ENCODE assay signal across 26 cellular contexts in the genomic region with DNA sequence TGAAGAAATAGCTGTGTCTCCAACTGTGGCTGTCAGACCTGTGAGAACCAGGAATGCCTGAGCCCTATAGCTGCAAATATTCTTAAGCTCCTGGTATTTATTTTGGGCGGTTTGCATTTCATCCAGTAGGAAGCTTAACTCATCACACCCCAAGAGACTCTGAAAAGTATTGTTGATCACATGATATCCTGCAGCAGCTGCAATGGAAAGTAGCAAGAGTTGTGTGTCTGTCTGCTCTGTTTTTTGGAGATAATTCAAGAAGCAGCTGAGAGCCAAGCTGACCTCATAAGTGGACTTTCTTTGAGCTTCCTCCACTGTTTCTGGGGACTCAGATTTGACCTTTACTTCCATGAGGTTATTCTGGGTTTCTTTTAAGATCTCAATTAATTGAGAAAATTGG. TPM values are rescaled to one million over a fixed set of nuclear protein-coding genes. Genes with fewer than 3 reads are reported as not detected.
A peak's percentile ranks its signal among the peaks of the same experiment; 100 is the strongest.
DNase-seq lines count a peak whose midpoint lies in the region; ATAC-seq and TF ChIP-seq lines count a peak whose summit lies in the region.
"Had no signal": no experiment of that assay in that cellular context is flagged by ENCODE, and none has a peak within 500 bp of the region (broad histone marks: within the 10 kb centered on the region; RNA-seq: fewer than 3 reads in every experiment).

No MANE protein-coding gene starts in this region.

- no peak overlapping the region for H3K4me3 Mint-ChIP-seq in activated CD4-positive, alpha-beta T cell treated with anti-CD3 and anti-CD28 coated beads, Interleukin-2, amount 10 ng/mL, durations not matched to agents 24 days and 14 days
- H3K4me3 Mint-ChIP-seq in activated CD4-positive, alpha-beta T cell treated with anti-CD3 and anti-CD28 coated beads, Interleukin-2, amount 10 ng/mL, durations not matched to agents 7 days and 5 days: no peak overlapping the region
- H3K4me3 Mint-ChIP-seq in T-cell: peak overlapping the region in 1 of 3 donors; percentile 19
- no peak overlapping the region for H3K4me3 Mint-ChIP-seq in activated T-cell treated with anti-CD3 and anti-CD28 coated beads, Interleukin-2, amount 50 U/mL, for 4 hours
- H3K4me3 Mint-ChIP-seq: activated CD4-positive, alpha-beta T cell treated with anti-CD3 and anti-CD28 coated beads for 36 hours; neural crest cell; stimulated activated memory B cell treated with anti-CD40 and anti-IgM and Interleukin-4, amounts not matched to agents 10 μg/mL and 1 μg/mL and 100 μg/mL, for 72 hours had no signal

- intact Hi-C loops in activated CD4-positive, alpha-beta T cell treated with anti-CD3 and anti-CD28 coated beads, Interleukin-2, amount 10 ng/mL, durations not matched to agents 24 days and 14 days (cut with micrococcal nuclease): no loop called here
- intact Hi-C loops in sciatic nerve (cut with DNase I): no loop called here

- H3K27me3 Mint-ChIP-seq in activated CD4-positive, alpha-beta T cell treated with anti-CD3 and anti-CD28 coated beads, Interleukin-2, amount 10 ng/mL, durations not matched to agents 24 days and 14 days: no peaks in the 10 kb centered on the region
- H3K27me3 Mint-ChIP-seq in activated CD4-positive, alpha-beta T cell treated with anti-CD3 and anti-CD28 coated beads, Interleukin-2, amount 10 ng/mL, durations not matched to agents 7 days and 5 days: no peaks in the 10 kb centered on the region
- no peaks in the 10 kb centered on the region for H3K27me3 Mint-ChIP-seq in T-cell
- H3K27me3 Mint-ChIP-seq in activated T-cell treated with anti-CD3 and anti-CD28 coated beads, Interleukin-2, amount 50 U/mL, for 4 hours (ENCODE audit: low read depth): no peaks in the 10 kb centered on the region
- H3K27me3 Mint-ChIP-seq: activated CD4-positive, alpha-beta T cell treated with anti-CD3 and anti-CD28 coated beads for 36 hours; stimulated activated memory B cell treated with anti-CD40 and anti-IgM and Interleukin-4, amounts not matched to agents 10 μg/mL and 1 μg/mL and 100 μg/mL, for 72 hours had no signal

- peaks cover 83% of the 10 kb centered on the region for H3K36me3 Mint-ChIP-seq in activated CD4-positive, alpha-beta T cell treated with anti-CD3 and anti-CD28 coated beads, Interleukin-2, amount 10 ng/mL, durations not matched to agents 24 days and 14 days (ENCODE audit: low read depth)
- peaks cover 95% of the 10 kb centered on the region for H3K36me3 Mint-ChIP-seq in activated CD4-positive, alpha-beta T cell treated with anti-CD3 and anti-CD28 coated beads, Interleukin-2, amount 10 ng/mL, durations not matched to agents 7 days and 5 days (ENCODE audit: low read depth)
- peaks cover 84% of the 10 kb centered on the region for H3K36me3 Mint-ChIP-seq in T-cell
- H3K36me3 Mint-ChIP-seq in activated T-cell treated with anti-CD3 and anti-CD28 coated beads, Interleukin-2, amount 50 U/mL, for 4 hours (ENCODE audit: insufficient read depth): peaks cover 60% of the 10 kb centered on the region

- H3K27ac Mint-ChIP-seq in activated CD4-positive, alpha-beta T cell treated with anti-CD3 and anti-CD28 coated beads, Interleukin-2, amount 10 ng/mL, durations not matched to agents 24 days and 14 days: no peak overlapping the region
- H3K27ac Mint-ChIP-seq in activated CD4-positive, alpha-beta T cell treated with anti-CD3 and anti-CD28 coated beads, Interleukin-2, amount 10 ng/mL, durations not matched to agents 7 days and 5 days: no peak overlapping the region
- peak overlapping the region; percentile 73 to 81 for H3K27ac Mint-ChIP-seq in T-cell
- H3K27ac Mint-ChIP-seq: activated CD4-positive, alpha-beta T cell treated with anti-CD3 and anti-CD28 coated beads for 36 hours; stimulated activated memory B cell treated with anti-CD40 and anti-IgM and Interleukin-4, amounts not matched to agents 10 μg/mL and 1 μg/mL and 100 μg/mL, for 72 hours had no signal

- no peak overlapping the region for H3K4me3 ChIP-seq in fibroblast of the aortic adventitia (ENCODE audit: low read depth, low read length)
- H3K4me3 ChIP-seq: breast epithelium, coronary artery, suprapubic skin, upper lobe of right lung had no signal

- no peak for ATAC-seq in T-cell (replicated peaks in 1 of 4)
- peak; percentile 30 for ATAC-seq in sciatic nerve
- ATAC-seq in activated T-cell treated with anti-CD3 and anti-CD28 coated beads, Interleukin-2, amount 50 U/mL, for 4 hours: no peak
- no peak for ATAC-seq in GM19397 (IDR thresholded peaks at IDR 0.05; ENCODE audit: unreplicated experiment)
- ATAC-seq: activated CD4-positive, alpha-beta T cell treated with anti-CD3 and anti-CD28 coated beads for 36 hours; esophagus mucosa; SK-N-SH treated with all-trans-retinoic acid at 6 μM for 48 hours; stimulated activated memory B cell treated with anti-CD40 and anti-IgM and Interleukin-4, amounts not matched to agents 10 μg/mL and 1 μg/mL and 100 μg/mL, for 72 hours; upper lobe of right lung had no signal

- peaks cover 24% of the 10 kb centered on the region for H3K4me1 Mint-ChIP-seq in activated CD4-positive, alpha-beta T cell treated with anti-CD3 and anti-CD28 coated beads, Interleukin-2, amount 10 ng/mL, durations not matched to agents 24 days and 14 days
- peaks cover 33% of the 10 kb centered on the region for H3K4me1 Mint-ChIP-seq in activated CD4-positive, alpha-beta T cell treated with anti-CD3 and anti-CD28 coated beads, Interleukin-2, amount 10 ng/mL, durations not matched to agents 7 days and 5 days
- peaks cover 59 to 92% (median 86%) of the 10 kb centered on the region in 3 donors for H3K4me1 Mint-ChIP-seq in T-cell
- peaks cover 70% of the 10 kb centered on the region for H3K4me1 Mint-ChIP-seq in activated T-cell treated with anti-CD3 and anti-CD28 coated beads, Interleukin-2, amount 50 U/mL, for 4 hours (ENCODE audit: low read depth)

- peaks cover 36% of the 10 kb centered on the region for H3K9me3 Mint-ChIP-seq in activated CD4-positive, alpha-beta T cell treated with anti-CD3 and anti-CD28 coated beads, Interleukin-2, amount 10 ng/mL, durations not matched to agents 24 days and 14 days
- peaks cover 60% of the 10 kb centered on the region for H3K9me3 Mint-ChIP-seq in activated CD4-positive, alpha-beta T cell treated with anti-CD3 and anti-CD28 coated beads, Interleukin-2, amount 10 ng/mL, durations not matched to agents 7 days and 5 days
- H3K9me3 Mint-ChIP-seq in T-cell: peaks cover 4 to 17% (median 16%) of the 10 kb centered on the region in 3 donors
- peaks cover 8% of the 10 kb centered on the region for H3K9me3 Mint-ChIP-seq in activated T-cell treated with anti-CD3 and anti-CD28 coated beads, Interleukin-2, amount 50 U/mL, for 4 hours
- H3K9me3 Mint-ChIP-seq: stimulated activated memory B cell treated with anti-CD40 and anti-IgM and Interleukin-4, amounts not matched to agents 10 μg/mL and 1 μg/mL and 100 μg/mL, for 72 hours had no signal

- CTCF ChIA-PET in activated CD4-positive, alpha-beta T cell treated with anti-CD3 and anti-CD28 coated beads, Interleukin-2, amount 10 ng/mL, durations not matched to agents 7 days and 5 days (lab: Charles Lee): interaction anchor here (0.9 to 1.7 kb wide), 4 partner anchors 9 to 19 kb away, joined by 3 to 4 read pairs (median 4); no protein-coding TSS in a partner anchor
- CTCF ChIA-PET in T-cell (lab: Charles Lee): interaction anchor here (0.7 to 1.5 kb wide), 3 partner anchors 13 to 19 kb away, joined by 3 to 4 read pairs (median 3); no protein-coding TSS in a partner anchor

- peak; percentile 21 for DNase-seq in activated CD4-positive, alpha-beta T cell treated with anti-CD3 and anti-CD28 coated beads, Interleukin-2, amount 10 ng/mL, durations not matched to agents 24 days and 14 days
- no peak for DNase-seq in activated CD4-positive, alpha-beta T cell treated with anti-CD3 and anti-CD28 coated beads, Interleukin-2, amount 10 ng/mL, durations not matched to agents 7 days and 5 days
- DNase-seq in T-cell (no peak), fibroblast of the aortic adventitia (ENCODE audit: low read depth) (peak; percentile 12), sciatic nerve (ENCODE audit: low spot score) (no peak), hepatic stellate cell (ENCODE audit: low spot score) (no peak)
- DNase-seq in activated T-cell treated with anti-CD3 and anti-CD28 coated beads, Interleukin-2, amount 50 U/mL, for 4 hours: no peak
- DNase-seq: activated CD4-positive, alpha-beta T cell treated with anti-CD3 and anti-CD28 coated beads for 36 hours; activated naive CD4-positive, alpha-beta T cell treated with Interleukin-2 at 50 U/mL for 16 hours; activated T-cell treated with anti-CD3 and anti-CD28 coated beads, Interleukin-2, amount 50 U/mL, for 48 hours; amygdala; islet precursor cell; KBM-7; MM.1S; NCI-H2081 treated with DMSO at 0.1 percent for 48 hours; stimulated activated CD4-positive, alpha-beta T cell treated with anti-CD3 and anti-CD28 coated beads, Interleukin-12 subunit alpha, Interleukin-12 subunit beta, amount 100 ng/mL, for 4 hours; stimulated activated CD4-positive, alpha-beta T cell treated with anti-CD3 and anti-CD28 coated beads, Interleukin-4, amount 100 ng/mL, for 1 hour; upper lobe of right lung had no signal

- POLR2A ChIA-PET in activated CD4-positive, alpha-beta T cell treated with anti-CD3 and anti-CD28 coated beads, Interleukin-2, amount 10 ng/mL, durations not matched to agents 7 days and 5 days (lab: Charles Lee): no interaction called here
- POLR2A ChIA-PET in T-cell (lab: Charles Lee): interaction anchor here in 1 of 2 donors (0.7 kb wide), 1 partner anchor 48 kb away, joined by 5 read pairs; no protein-coding TSS in a partner anchor

- TF ChIP-seq CTCF in fibroblast of the aortic adventitia (IDR thresholded peaks at IDR 0.05; ENCODE audit: insufficient read depth, low read length): no peak

RNA-seq across cellular contexts. Expression of gene MRPL17, which starts 36.4 kb away (rescaled TPM):
- total RNA-seq in activated CD4-positive, alpha-beta T cell treated with anti-CD3 and anti-CD28 coated beads, Interleukin-2, amount 10 ng/mL, durations not matched to agents 24 days and 14 days: 135 and 146 TPM in 2 replicates
- 10 to 100 TPM; 50.0 to 56.0 TPM for total RNA-seq in activated CD4-positive, alpha-beta T cell treated with anti-CD3 and anti-CD28 coated beads, Interleukin-2, amount 10 ng/mL, durations not matched to agents 7 days and 5 days
- total RNA-seq in T-cell: 10 to 100 TPM; 12.1 to 33.1 (median 30.2) TPM
- 26.6 and 49.1 TPM in 2 replicates for total RNA-seq in fibroblast of the aortic adventitia (ENCODE audit: low replicate concordance)
- total RNA-seq in sciatic nerve: 25.5 TPM
- total RNA-seq in activated T-cell treated with anti-CD3 and anti-CD28 coated beads, Interleukin-2, amount 50 U/mL, for 4 hours: 100 to 1,000 TPM; 149 to 162 (median 156) TPM

RNA-seq across cellular contexts. Expression of gene OR2AG2, which starts 52.2 kb away (rescaled TPM):
- 0.62 and 0.70 TPM in 2 replicates for total RNA-seq in activated CD4-positive, alpha-beta T cell treated with anti-CD3 and anti-CD28 coated beads, Interleukin-2, amount 10 ng/mL, durations not matched to agents 24 days and 14 days
- not detected for total RNA-seq in activated CD4-positive, alpha-beta T cell treated with anti-CD3 and anti-CD28 coated beads, Interleukin-2, amount 10 ng/mL, durations not matched to agents 7 days and 5 days
- total RNA-seq in T-cell (not detected), fibroblast of the aortic adventitia (ENCODE audit: low replicate concordance) (0.09 and 0.33 TPM in 2 replicates), sciatic nerve (not detected)
- total RNA-seq in activated T-cell treated with anti-CD3 and anti-CD28 coated beads, Interleukin-2, amount 50 U/mL, for 4 hours: under 1 TPM in 1 of 3 donors, not detected in 2; 0.16 TPM

Comparison
In these comparisons a context has a peak if more than half of its experiments do, and no peak if none do; other contexts are left out.
1. DNase-seq: peak in activated CD4-positive, alpha-beta T cell treated with anti-CD3 and anti-CD28 coated beads, Interleukin-2, amount 10 ng/mL, durations not matched to agents 24 days and 14 days (single experiment) and fibroblast of the aortic adventitia (single experiment); none in activated CD4-positive, alpha-beta T cell treated with anti-CD3 and anti-CD28 coated beads, Interleukin-2, amount 10 ng/mL, durations not matched to agents 7 days and 5 days (single experiment), T-cell (0 of 34), sciatic nerve (single experiment), activated T-cell treated with anti-CD3 and anti-CD28 coated beads, Interleukin-2, amount 50 U/mL, for 4 hours (single experiment) and hepatic stellate cell (single experiment).
2. H3K27ac Mint-ChIP-seq: peak in T-cell (2 of 2); none in activated CD4-positive, alpha-beta T cell treated with anti-CD3 and anti-CD28 coated beads, Interleukin-2, amount 10 ng/mL, durations not matched to agents 24 days and 14 days (single experiment) and activated CD4-positive, alpha-beta T cell treated with anti-CD3 and anti-CD28 coated beads, Interleukin-2, amount 10 ng/mL, durations not matched to agents 7 days and 5 days (single experiment).